In genomic region chr6:41167173-41167963, GRCh38 we compare ENCODE assay signal across 15 cellular contexts. TPM values are rescaled to one million over a fixed set of nuclear protein-coding genes. Genes with fewer than 3 reads are reported as not detected.
DNase-seq lines count a peak whose midpoint lies in the region; FAIRE-seq and TF ChIP-seq lines count a peak whose summit lies in the region.
"Had no signal": no experiment of that assay in that cellular context is flagged by ENCODE, and none has a peak within 500 bp of the region (broad histone marks: within the 10 kb centered on the region; RNA-seq: fewer than 3 reads in every experiment).

No MANE protein-coding gene starts in this region.

- no peaks in the 10 kb centered on the region for H3K23me2 ChIP-seq in H9 (ENCODE audit: insufficient read length, low read depth, low read length, poor library complexity, severe bottlenecking)

- no peak for TF ChIP-seq POLR2A in endothelial cell of umbilical vein (IDR thresholded peaks at IDR 0.05; ENCODE audit: low read depth, low read length)

- peaks cover 2% of the 10 kb centered on the region; the same call in 1 of the 2 replicates for H3K27me3 Mint-ChIP-seq in H9 (ENCODE audit: low read depth)

- no peak overlapping the region for H2BK15ac ChIP-seq in H9 (ENCODE audit: low read depth, low read length)
- H2BK15ac ChIP-seq in neuronal stem cell (ENCODE audit: low read length), result no peak overlapping the region

- H3K79me1 ChIP-seq in H9 (ENCODE audit: insufficient read depth, low read depth, low read length, poor library complexity, severe bottlenecking) (no peaks in the 10 kb centered on the region), neuronal stem cell (ENCODE audit: low read depth, low read length) (no peaks in the 10 kb centered on the region)

- H2BK12ac ChIP-seq in H9 (ENCODE audit: insufficient read length, low read depth, low read length) (no peak overlapping the region), neuronal stem cell (ENCODE audit: low read length) (no peak overlapping the region)

- FAIRE-seq in endothelial cell of umbilical vein (lab: Jason Lieb, UNC), result peak; percentile 24
- FAIRE-seq: G401.6 had no signal

- H3K9me3 ChIP-seq in H9 (ENCODE audit: control insufficient read depth, low read depth, low read length) (no peaks in the 10 kb centered on the region), endothelial cell of umbilical vein (replicated peaks; ENCODE audit: control insufficient read depth, insufficient read depth, low read length) (no peaks in the 10 kb centered on the region), neuronal stem cell (replicated peaks in 1 of 2; ENCODE audit: control insufficient read depth in 2 of 2, insufficient read depth in 1 of 2, low read depth in 1 of 2, low read length in 2 of 2) (no peaks in the 10 kb centered on the region)
- H3K9me3 ChIP-seq: Peyer's patch, psoas muscle had no signal

- H3K4me1 Mint-ChIP-seq in H9, result peaks cover 26 to 30% of the 10 kb centered on the region in 2 experiments
- H3K4me1 Mint-ChIP-seq: activated naive CD8-positive, alpha-beta T cell treated with anti-CD3 and anti-CD28 coated beads, Interleukin-2, amount 10 ng/mL, durations not matched to agents 7 days and 5 days had no signal

- no peaks in the 10 kb centered on the region; a peak in 1 of 5 replicates for H3K9me3 Mint-ChIP-seq in H9
- H3K9me3 Mint-ChIP-seq: activated naive CD8-positive, alpha-beta T cell treated with anti-CD3 and anti-CD28 coated beads, Interleukin-2, amount 10 ng/mL, durations not matched to agents 7 days and 5 days had no signal

- no peak overlapping the region for H2AFZ ChIP-seq in H9 (ENCODE audit: low read length)
- H2AFZ ChIP-seq in endothelial cell of umbilical vein (ENCODE audit: low read depth, low read length), result no peak overlapping the region
- H2AFZ ChIP-seq in neuronal stem cell (ENCODE audit: low read length), result no peak overlapping the region

- H3K27ac ChIP-seq in H9 (ENCODE audit: insufficient read length, low read depth, low read length), result no peak overlapping the region
- no peak overlapping the region for H3K27ac ChIP-seq in endothelial cell of umbilical vein (ENCODE audit: insufficient read depth, low read depth, low read length)
- no peak overlapping the region for H3K27ac ChIP-seq in neuronal stem cell (replicated peaks; ENCODE audit: low read length)
- H3K27ac ChIP-seq: epithelial cell of prostate, Peyer's patch, psoas muscle had no signal

- no peaks in the 10 kb centered on the region for H3K9me1 ChIP-seq in endothelial cell of umbilical vein (replicated peaks; ENCODE audit: control insufficient read depth, extremely low read depth, insufficient read depth, low read length)

- no peak overlapping the region for H3K18ac ChIP-seq in H9 (ENCODE audit: insufficient read length, low read depth, low read length)
- H3K18ac ChIP-seq in neuronal stem cell (ENCODE audit: low read length), result no peak overlapping the region

- no peak overlapping the region for H3K9ac ChIP-seq in H9 (ENCODE audit: extremely low read depth, insufficient read length, low read length)
- H3K9ac ChIP-seq in endothelial cell of umbilical vein (replicated peaks; ENCODE audit: extremely low read depth, insufficient read depth, low read length), result no peak overlapping the region
- no peak overlapping the region for H3K9ac ChIP-seq in neuronal stem cell (ENCODE audit: low read depth, low read length, poor library complexity)

- CTCF ChIA-PET in endothelial cell of umbilical vein (lab: Charles Lee), result interaction anchor here (1.3 to 5.0 kb wide), 2 partner anchors 10 to 15 kb away, joined by 3 to 28 read pairs; no protein-coding TSS in a partner anchor

- DNase-seq in H9 (peak; percentile 60), RPMI8226 (peak; percentile 27), endothelial cell of umbilical vein (ENCODE audit: low read depth, low spot score) (peak; percentile 21), neuronal stem cell (ENCODE audit: low spot score) (peak; percentile 30), LoVo (ENCODE audit: low spot score) (no peak), amniotic stem cell (lab: John Stamatoyannopoulos, UW) (no peak), HK-2 (ENCODE audit: unreplicated experiment) (no peak)
- DNase-seq: activated CD4-positive, CD25-positive, alpha-beta regulatory T cell treated with anti-CD3 and anti-CD28 coated beads, Interleukin-2, amount 50 U/mL, for 72 hours; activated naive CD8-positive, alpha-beta T cell treated with anti-CD3 and anti-CD28 coated beads, Interleukin-2, amount 10 ng/mL, durations not matched to agents 7 days and 5 days; left cardiac atrium; NCI-H1436 treated with DMSO at 0.1 percent for 48 hours; Peyer's patch; psoas muscle had no signal

- no peak overlapping the region for H3K4me3 Mint-ChIP-seq in H9
- H3K4me3 Mint-ChIP-seq: activated naive CD8-positive, alpha-beta T cell treated with anti-CD3 and anti-CD28 coated beads, Interleukin-2, amount 10 ng/mL, durations not matched to agents 7 days and 5 days had no signal

- H3K56ac ChIP-seq in H9 (ENCODE audit: insufficient read length, low read depth, low read length), result no peak overlapping the region

- dilution Hi-C loops in endothelial cell of umbilical vein (cut with MboI; ENCODE audit: extremely low pct_ligation_motif_present, low sequenced_read_pairs), result no loop called here

- no peak overlapping the region; a peak in 1 of 7 replicates for H3K27ac Mint-ChIP-seq in H9
- H3K27ac Mint-ChIP-seq: activated naive CD8-positive, alpha-beta T cell treated with anti-CD3 and anti-CD28 coated beads, Interleukin-2, amount 10 ng/mL, durations not matched to agents 7 days and 5 days had no signal

- TF ChIP-seq CTCF in H9 (conservative IDR thresholded peaks at IDR 0.05) (no peak), endothelial cell of umbilical vein (IDR thresholded peaks at IDR 0.05; ENCODE audit: extremely low read depth in 1 of 2, insufficient read depth in 1 of 2, low read depth in 1 of 2, low read length in 2 of 2) (no peak)

- no CpG with 5 or more reads among the region's 5 CpGs for WGBS in H9 (ENCODE audit: extremely low coverage, insufficient read length, low lambda C conversion rate)
- no CpG with 5 or more reads among the region's 5 CpGs for WGBS in neuronal stem cell (ENCODE audit: extremely low coverage in 2 of 2, insufficient read length in 2 of 2, insufficient replicate concordance in 1 of 2), 2 donors

- POLR2A ChIA-PET in endothelial cell of umbilical vein (lab: Charles Lee), result no interaction called here

- no peak overlapping the region for H2BK20ac ChIP-seq in H9 (ENCODE audit: low read depth, low read length, poor library complexity, severe bottlenecking)

- H3K23ac ChIP-seq in H9 (ENCODE audit: insufficient read length, low read depth, low read length) (no peak overlapping the region), neuronal stem cell (ENCODE audit: low read depth, low read length, poor library complexity) (no peak overlapping the region)

- H3K14ac ChIP-seq in H9 (ENCODE audit: insufficient read depth, low read length), result no peak overlapping the region
- peak overlapping the region; percentile 12 for H3K14ac ChIP-seq in neuronal stem cell (ENCODE audit: low read length)

- no peak overlapping the region for H4K5ac ChIP-seq in H9 (ENCODE audit: insufficient read length, low read depth, low read length)

- H2BK120ac ChIP-seq in H9 (ENCODE audit: low read depth, low read length, poor library complexity, severe bottlenecking) (no peak overlapping the region), neuronal stem cell (ENCODE audit: low read depth, low read length) (no peak overlapping the region)

- no peaks in the 10 kb centered on the region for H3K79me2 ChIP-seq in H9 (ENCODE audit: insufficient read depth, low read length)
- no peaks in the 10 kb centered on the region for H3K79me2 ChIP-seq in endothelial cell of umbilical vein (ENCODE audit: control insufficient read depth, insufficient read depth, low read length)

- intact Hi-C loops in endothelial cell of umbilical vein (cut with micrococcal nuclease), result no loop called here

- no peak overlapping the region for H4K8ac ChIP-seq in H9 (replicated peaks; ENCODE audit: insufficient read length, low read depth, low read length)
- no peak overlapping the region for H4K8ac ChIP-seq in neuronal stem cell (ENCODE audit: low read depth, low read length)

- H3K4me2 ChIP-seq in H9 (ENCODE audit: insufficient read depth, insufficient read length, low read length), result no peak overlapping the region
- H3K4me2 ChIP-seq in endothelial cell of umbilical vein (ENCODE audit: insufficient read depth, low read length), result no peak overlapping the region
- no peak overlapping the region for H3K4me2 ChIP-seq in neuronal stem cell (ENCODE audit: insufficient read depth, low read length, poor library complexity, severe bottlenecking)

- H3K4me3 ChIP-seq in endothelial cell of umbilical vein (replicated peaks in 1 of 3; ENCODE audit: insufficient read depth in 1 of 3, low read depth in 1 of 3, low read length in 3 of 3) (no peak overlapping the region), neuronal stem cell (ENCODE audit: low read length in 2 of 2) (no peak overlapping the region)
- H3K4me3 ChIP-seq: Peyer's patch, psoas muscle had no signal

- H4K91ac ChIP-seq in H9 (ENCODE audit: insufficient read length, low read depth, low read length), result no peak overlapping the region
- no peak overlapping the region for H4K91ac ChIP-seq in neuronal stem cell (ENCODE audit: low read depth, low read length, poor library complexity)

- H3K4ac ChIP-seq in H9 (ENCODE audit: low read depth, low read length), result no peak overlapping the region
- H3K4ac ChIP-seq in neuronal stem cell (ENCODE audit: low read length), result no peak overlapping the region

- H4K20me1 ChIP-seq in H9 (ENCODE audit: control insufficient read depth, insufficient read depth, insufficient read length) (no peaks in the 10 kb centered on the region), endothelial cell of umbilical vein (replicated peaks; ENCODE audit: control insufficient read depth, extremely low read depth, insufficient read depth, low read length) (no peaks in the 10 kb centered on the region)

- H2AK5ac ChIP-seq in H9 (ENCODE audit: insufficient read length, low read length) (no peak overlapping the region), neuronal stem cell (ENCODE audit: low read depth, low read length) (no peak overlapping the region)

- H3K36me3 ChIP-seq in endothelial cell of umbilical vein (ENCODE audit: control insufficient read depth in 2 of 2, extremely low read depth in 1 of 2, insufficient read depth in 2 of 2, low read length in 2 of 2), result no peaks in the 10 kb centered on the region
- H3K36me3 ChIP-seq in neuronal stem cell (replicated peaks in 1 of 2; ENCODE audit: control insufficient read depth in 2 of 2, insufficient read depth in 2 of 2, low read length in 2 of 2), result no peaks in the 10 kb centered on the region
- H3K36me3 ChIP-seq: Peyer's patch had no signal

- no peaks in the 10 kb centered on the region for H3K27me3 ChIP-seq in H9 (ENCODE audit: insufficient read depth, low read length)
- peaks cover 0 to 2% of the 10 kb centered on the region in 2 experiments for H3K27me3 ChIP-seq in endothelial cell of umbilical vein (ENCODE audit: control insufficient read depth in 2 of 2, insufficient read depth in 2 of 2, low read length in 2 of 2)
- H3K27me3 ChIP-seq in neuronal stem cell (ENCODE audit: control insufficient read depth in 3 of 3, insufficient read depth in 3 of 3, low read depth in 1 of 3, low read length in 3 of 3), result peaks cover 0 to 10% (median 0%) of the 10 kb centered on the region in 3 experiments
- H3K27me3 ChIP-seq: Peyer's patch had no signal

- H2BK5ac ChIP-seq in H9 (ENCODE audit: insufficient read length, low read length) (no peak overlapping the region), neuronal stem cell (ENCODE audit: low read length) (no peak overlapping the region)

- peaks cover 4% of the 10 kb centered on the region; the same call in 1 of the 2 replicates for H3K4me1 ChIP-seq in H9 (ENCODE audit: insufficient read depth, low read length)
- H3K4me1 ChIP-seq in endothelial cell of umbilical vein (ENCODE audit: control insufficient read depth, extremely low read depth, insufficient read depth, low read length), result no peaks in the 10 kb centered on the region
- H3K4me1 ChIP-seq in neuronal stem cell (ENCODE audit: control insufficient read depth in 2 of 2, insufficient read depth in 1 of 2, low read depth in 1 of 2, low read length in 2 of 2), result peaks cover 0 to 4% of the 10 kb centered on the region in 2 donors
- H3K4me1 ChIP-seq: Peyer's patch, psoas muscle had no signal

- BruUV-seq in endothelial cell of umbilical vein (replicated peaks; lab: Mats Ljungman, UMichigan), result no TSS peak

- H3T11ph ChIP-seq in H9 (ENCODE audit: low read length), result no peak overlapping the region

- no peaks in the 10 kb centered on the region for H3K36me3 Mint-ChIP-seq in H9 (ENCODE audit: insufficient read depth in 1 of 3, low read depth in 3 of 3)
- H3K36me3 Mint-ChIP-seq: activated naive CD8-positive, alpha-beta T cell treated with anti-CD3 and anti-CD28 coated beads, Interleukin-2, amount 10 ng/mL, durations not matched to agents 7 days and 5 days had no signal

RNA-seq across cellular contexts. Expression of gene TREM2, which starts 4.5 kb away (rescaled TPM):
- total RNA-seq in H9 (2021) (0.31 TPM in 1 of 2 replicates, not detected in the other), endothelial cell of umbilical vein (not detected in 2 replicates)
- not detected in 2 replicates for polyA plus RNA-seq in endothelial cell of umbilical vein
- polyA plus RNA-seq in endothelial cell of umbilical vein (2011; cell fraction: cytosol; rRNA removed), result not detected in 2 replicates
- polyA plus RNA-seq in endothelial cell of umbilical vein (2011; cell fraction: nucleus; rRNA removed), result not detected in 2 replicates
- polyA plus RNA-seq in endothelial cell of umbilical vein (2012), result not detected in 2 replicates
- polyA minus RNA-seq in endothelial cell of umbilical vein, result not detected in 2 replicates
- not detected for polyA minus RNA-seq in endothelial cell of umbilical vein (2011; cell fraction: cytosol; rRNA and poly(A)+ RNA removed)
- polyA minus RNA-seq in endothelial cell of umbilical vein (2011; cell fraction: nucleus; rRNA and poly(A)+ RNA removed), result not detected in 2 replicates
- polyA plus RNA-seq in neuronal stem cell (2013, experiment 1 of 2), result 0.07 TPM
- 0.04 TPM for polyA plus RNA-seq in neuronal stem cell (2013, experiment 2 of 2)

RNA-seq across cellular contexts. Expression of gene TREML1, which starts 13.2 kb away (rescaled TPM):
- total RNA-seq in H9 (2021) (not detected in 2 replicates), endothelial cell of umbilical vein (not detected in 2 replicates)
- not detected in 2 replicates for polyA plus RNA-seq in endothelial cell of umbilical vein
- polyA plus RNA-seq in endothelial cell of umbilical vein (2011; cell fraction: cytosol; rRNA removed), result not detected in 2 replicates
- not detected in 2 replicates for polyA plus RNA-seq in endothelial cell of umbilical vein (2011; cell fraction: nucleus; rRNA removed)
- polyA plus RNA-seq in endothelial cell of umbilical vein (2012), result not detected in 2 replicates
- 0.93 TPM in 1 of 2 replicates, not detected in the other for polyA minus RNA-seq in endothelial cell of umbilical vein
- not detected for polyA minus RNA-seq in endothelial cell of umbilical vein (2011; cell fraction: cytosol; rRNA and poly(A)+ RNA removed)
- not detected in 2 replicates for polyA minus RNA-seq in endothelial cell of umbilical vein (2011; cell fraction: nucleus; rRNA and poly(A)+ RNA removed)
- not detected for polyA plus RNA-seq in neuronal stem cell (2013, experiment 1 of 2)
- polyA plus RNA-seq in neuronal stem cell (2013, experiment 2 of 2), result not detected
- total RNA-seq: activated naive CD8-positive, alpha-beta T cell treated with anti-CD3 and anti-CD28 coated beads, Interleukin-2, amount 10 ng/mL, durations not matched to agents 7 days and 5 days; left cardiac atrium; Peyer's patch had no signal

RNA-seq across cellular contexts. Expression of gene TREML2, which starts 33.6 kb away (rescaled TPM):
- total RNA-seq in H9 (2021) (0.07 TPM in 2 replicates), endothelial cell of umbilical vein (not detected in 2 replicates)
- polyA plus RNA-seq in endothelial cell of umbilical vein, result not detected in 2 replicates
- polyA plus RNA-seq in endothelial cell of umbilical vein (2011; cell fraction: cytosol; rRNA removed), result not detected in 2 replicates
- polyA plus RNA-seq in endothelial cell of umbilical vein (2011; cell fraction: nucleus; rRNA removed), result not detected in 2 replicates
- not detected in 2 replicates for polyA plus RNA-seq in endothelial cell of umbilical vein (2012)
- polyA minus RNA-seq in endothelial cell of umbilical vein, result not detected in 2 replicates
- polyA minus RNA-seq in endothelial cell of umbilical vein (2011; cell fraction: cytosol; rRNA and poly(A)+ RNA removed), result not detected
- not detected in 2 replicates for polyA minus RNA-seq in endothelial cell of umbilical vein (2011; cell fraction: nucleus; rRNA and poly(A)+ RNA removed)
- 0.01 TPM for polyA plus RNA-seq in neuronal stem cell (2013, experiment 1 of 2)
- not detected for polyA plus RNA-seq in neuronal stem cell (2013, experiment 2 of 2)

Comparison
In these comparisons a context has a peak if more than half of its experiments do, and no peak if none do; other contexts are left out.
1. DNase-seq: peak in H9 (single experiment), RPMI8226 (single experiment), endothelial cell of umbilical vein (single experiment) and neuronal stem cell (single experiment); none in LoVo (single experiment), amniotic stem cell (single experiment) and HK-2 (single experiment).